In the genomic region with DNA sequence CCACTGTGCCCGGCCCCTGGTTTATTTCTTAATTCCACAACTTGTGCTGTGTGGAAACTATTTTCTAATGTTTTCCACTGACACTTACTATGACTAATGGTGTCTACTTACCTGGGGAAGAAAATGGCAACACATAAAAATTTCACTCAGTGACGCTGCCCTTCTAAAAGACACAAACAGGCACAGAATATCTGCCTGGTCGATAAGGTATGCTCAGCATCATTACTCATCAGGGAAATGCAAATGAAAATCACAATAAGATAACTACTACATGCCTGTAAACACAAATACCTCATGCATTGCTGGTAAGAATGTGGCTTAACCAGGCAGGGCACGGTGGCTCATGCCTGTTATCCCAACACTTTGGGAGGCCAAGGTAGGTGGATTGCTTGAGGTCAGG, we compare ENCODE assay signal across 22 cellular contexts.
DNase-seq lines count a peak whose midpoint lies in the region; ATAC-seq, FAIRE-seq and TF ChIP-seq lines count a peak whose summit lies in the region.
"Had no signal": no experiment of that assay in that cellular context is flagged by ENCODE, and none has a peak within 500 bp of the region (broad histone marks: within the 10 kb centered on the region; RNA-seq: fewer than 3 reads in every experiment).

No MANE protein-coding gene starts in this region.

- H3K36me3 ChIP-seq in GM12878 (ENCODE audit: control insufficient read depth in 2 of 2, insufficient read depth in 2 of 2, low read length in 1 of 2) (peaks cover 7 to 14% of the 10 kb centered on the region in 2 experiments), mesendoderm (ENCODE audit: control insufficient read depth, insufficient read depth, low read length) (peaks cover 6% of the 10 kb centered on the region)

- TF ChIP-seq CTCF in GM12878 (IDR thresholded peaks at IDR 0.05 in 2 of 3, conservative IDR thresholded peaks at IDR 0.05 in 1 of 3; ENCODE audit: control insufficient read depth in 2 of 3, extremely low read depth in 1 of 3, insufficient read depth in 1 of 3, low read depth in 3 of 3, low read length in 3 of 3) = no peak

- DNase-seq in activated naive CD8-positive, alpha-beta T cell treated with anti-CD3 and anti-CD28 coated beads for 36 hours = no peak
- DNase-seq in GM12878 (ENCODE audit: low read depth, low spot score) (no peak), mesendoderm (peak; percentile 34), AML-193 (lab: John Stamatoyannopoulos, UW) (no peak)
- DNase-seq: 8988T; BE2C; C1 segment of cervical spinal cord; Caco-2; CD4-positive, CD25-positive, alpha-beta regulatory T cell; CD8-positive, alpha-beta memory T cell; H9 had no signal

- POLR2A ChIA-PET in GM12878 (lab: Charles Lee) = interaction anchor here (0.7 kb wide), 2 partner anchors 13 to 104 kb away, joined by 4 to 6 read pairs; no protein-coding TSS in a partner anchor

- H3K79me2 ChIP-seq in GM12878 (ENCODE audit: control insufficient read depth, insufficient read depth, low read length) (peaks cover 2% of the 10 kb centered on the region; the same call in 1 of the 2 replicates), mesendoderm (ENCODE audit: control insufficient read depth, insufficient read depth, low read length) (no peaks in the 10 kb centered on the region)

- RAD21 ChIA-PET in GM12878 (lab: Charles Lee; ENCODE audit: unreplicated experiment) = no interaction called here

- H3K4me1 ChIP-seq in GM12878 (ENCODE audit: control insufficient read depth, insufficient read depth, low read length) (peaks cover 18% of the 10 kb centered on the region), mesendoderm (ENCODE audit: control insufficient read depth, low read depth, low read length) (no peaks in the 10 kb centered on the region)
- H3K4me1 ChIP-seq: BE2C, Caco-2 had no signal

- H3K4me3 ChIP-seq in GM12878 = no peak overlapping the region
- no peak overlapping the region for H3K4me3 ChIP-seq in mesendoderm (ENCODE audit: low read length)

- TF ChIP-seq RAD21 in GM12878 (IDR thresholded peaks at IDR 0.05; ENCODE audit: insufficient read depth, low read depth, low read length) = no peak

- H4K8ac ChIP-seq in mesendoderm (ENCODE audit: low read depth, low read length) = no peak overlapping the region

- H2BK120ac ChIP-seq in mesendoderm (ENCODE audit: low read depth, low read length) = no peak overlapping the region

- peaks cover 4% of the 10 kb centered on the region for H3K79me1 ChIP-seq in mesendoderm (ENCODE audit: low read length)

- ATAC-seq in GM12878 (no peak), esophagus mucosa (peak; percentile 75), GM19023 (IDR thresholded peaks at IDR 0.05; ENCODE audit: unreplicated experiment) (no peak), GM18520 (IDR thresholded peaks at IDR 0.05; ENCODE audit: unreplicated experiment) (no peak), GM19351 (IDR thresholded peaks at IDR 0.05; ENCODE audit: unreplicated experiment) (no peak)
- ATAC-seq: HepG2 had no signal

- peak overlapping the region; percentile 42 for H3K27ac Mint-ChIP-seq in activated naive CD8-positive, alpha-beta T cell treated with anti-CD3 and anti-CD28 coated beads for 36 hours
- H3K27ac Mint-ChIP-seq: CD4-positive, CD25-positive, alpha-beta regulatory T cell had no signal

- H3K9ac ChIP-seq in GM12878 (ENCODE audit: control insufficient read depth, insufficient read depth, low read length) (no peak overlapping the region), mesendoderm (ENCODE audit: low read length) (no peak overlapping the region)

- H3K18ac ChIP-seq in mesendoderm (ENCODE audit: low read length) = no peak overlapping the region

- H3K4me3 Mint-ChIP-seq in activated naive CD8-positive, alpha-beta T cell treated with anti-CD3 and anti-CD28 coated beads for 36 hours = no peak overlapping the region
- H3K4me3 Mint-ChIP-seq: CD4-positive, CD25-positive, alpha-beta regulatory T cell; CD8-positive, alpha-beta memory T cell; H9; IgD-negative memory B cell had no signal

- H3K23ac ChIP-seq in mesendoderm (ENCODE audit: low read length) = no peak overlapping the region

- H3K27ac ChIP-seq in GM12878 (ENCODE audit: control insufficient read depth, insufficient read depth) (no peak overlapping the region), mesendoderm (ENCODE audit: low read depth, low read length) (no peak overlapping the region)

- H2BK15ac ChIP-seq in mesendoderm (replicated peaks; ENCODE audit: low read depth) = no peak overlapping the region

- H3K4ac ChIP-seq in mesendoderm (ENCODE audit: low read depth, low read length) = no peak overlapping the region

- no peak for TF ChIP-seq EP300 in GM12878 (IDR thresholded peaks at IDR 0.05; ENCODE audit: borderline replicate concordance in 1 of 2, control insufficient read depth in 1 of 2, low read depth in 2 of 2, low read length in 2 of 2)

- no peak overlapping the region for H4K5ac ChIP-seq in mesendoderm (ENCODE audit: low read length)

- H3K36me3 Mint-ChIP-seq in activated naive CD8-positive, alpha-beta T cell treated with anti-CD3 and anti-CD28 coated beads for 36 hours = peaks cover 18% of the 10 kb centered on the region

- peaks cover 3% of the 10 kb centered on the region for H3K4me1 Mint-ChIP-seq in activated naive CD8-positive, alpha-beta T cell treated with anti-CD3 and anti-CD28 coated beads for 36 hours
- H3K4me1 Mint-ChIP-seq: H9 had no signal

- H2BK5ac ChIP-seq in mesendoderm (ENCODE audit: low read length) = no peak overlapping the region

- WGBS in GM12878 (ENCODE audit: insufficient coverage, insufficient replicate concordance, low lambda C conversion rate, missing lambda C conversion rate) = 62% methylated on average over 4 of the region's 4 CpGs
- WGBS in mesendoderm (ENCODE audit: extremely low coverage, insufficient coverage, low lambda C conversion rate) = no CpG with 5 or more reads among the region's 4 CpGs

- H2AFZ ChIP-seq in GM12878 (ENCODE audit: control insufficient read depth, low read depth, low read length) = no peak overlapping the region

- peaks cover 2% of the 10 kb centered on the region; the same call in 2 of the 3 replicates for H3K9me3 ChIP-seq in GM12878 (replicated peaks; ENCODE audit: control insufficient read depth, insufficient read depth, low read length)
- H3K9me3 ChIP-seq: BE2C, Caco-2 had no signal

- in situ Hi-C loops in GM12878 (cut with MboI) = no loop called here

- no peaks in the 10 kb centered on the region for H4K20me1 ChIP-seq in GM12878 (ENCODE audit: control insufficient read depth, insufficient read depth)

- SMC1A ChIA-PET in GM12878 (lab: Charles Lee; ENCODE audit: uncharacterized antibody, unreplicated experiment) = no interaction called here

- BruUV-seq in GM12878 (replicated peaks; lab: Mats Ljungman, UMichigan) = no TSS peak

- intact Hi-C loops in GM12878 (cut with micrococcal nuclease; ENCODE audit: unreplicated experiment) = no loop called here

- no peak for TF ChIP-seq POLR2A in GM12878 (IDR thresholded peaks at IDR 0.05; ENCODE audit: low read depth, low read length)

- no peaks in the 10 kb centered on the region for H3K27me3 Mint-ChIP-seq in activated naive CD8-positive, alpha-beta T cell treated with anti-CD3 and anti-CD28 coated beads for 36 hours
- H3K27me3 Mint-ChIP-seq: CD4-positive, CD25-positive, alpha-beta regulatory T cell; CD8-positive, alpha-beta memory T cell; IgD-negative memory B cell had no signal

- no peak overlapping the region for H2AK5ac ChIP-seq in mesendoderm (ENCODE audit: low read length)

- H3K56ac ChIP-seq in mesendoderm (ENCODE audit: low read length) = no peak overlapping the region

- H3K9me3 Mint-ChIP-seq in activated naive CD8-positive, alpha-beta T cell treated with anti-CD3 and anti-CD28 coated beads for 36 hours = no peaks in the 10 kb centered on the region
- H3K9me3 Mint-ChIP-seq: CD8-positive, alpha-beta memory T cell; H9; IgD-negative memory B cell had no signal

- CTCF ChIA-PET in GM12878 (lab: Yijun Ruan, JAX) = interaction anchor here (0.8 to 1.1 kb wide), 2 partner anchors 49 to 68 kb away, joined by 3 read pairs; no protein-coding TSS in a partner anchor

- peak overlapping the region; percentile 20; the same call in 1 of the 2 replicates for H3K4me2 ChIP-seq in GM12878 (ENCODE audit: control insufficient read depth, insufficient read depth)
- no peak overlapping the region for H3K4me2 ChIP-seq in mesendoderm (ENCODE audit: low read length)

- FAIRE-seq in GM12878 (lab: Jason Lieb, UNC) = no peak
- FAIRE-seq: D721Med, G401.6, GM12892, GM18507, H1, HepG2 had no signal

- no peaks in the 10 kb centered on the region for H3K27me3 ChIP-seq in GM12878 (replicated peaks in 1 of 2; ENCODE audit: control insufficient read depth in 2 of 2, insufficient read depth in 2 of 2, low read length in 1 of 2)
- no peaks in the 10 kb centered on the region for H3K27me3 ChIP-seq in mesendoderm (ENCODE audit: insufficient read depth, low read length, poor library complexity)
- H3K27me3 ChIP-seq: BE2C had no signal

TF ChIP-seq in GM12878, 131 proteins besides CTCF, POLR2A, EP300 and RAD21 (continues in another document):
- no peak for TF ChIP-seq ZBTB11 (CRISPR knock-in tag; IDR thresholded peaks at IDR 0.05)
